Comparison of ENCODE assay signal across 8 cellular contexts in the genomic region with DNA sequence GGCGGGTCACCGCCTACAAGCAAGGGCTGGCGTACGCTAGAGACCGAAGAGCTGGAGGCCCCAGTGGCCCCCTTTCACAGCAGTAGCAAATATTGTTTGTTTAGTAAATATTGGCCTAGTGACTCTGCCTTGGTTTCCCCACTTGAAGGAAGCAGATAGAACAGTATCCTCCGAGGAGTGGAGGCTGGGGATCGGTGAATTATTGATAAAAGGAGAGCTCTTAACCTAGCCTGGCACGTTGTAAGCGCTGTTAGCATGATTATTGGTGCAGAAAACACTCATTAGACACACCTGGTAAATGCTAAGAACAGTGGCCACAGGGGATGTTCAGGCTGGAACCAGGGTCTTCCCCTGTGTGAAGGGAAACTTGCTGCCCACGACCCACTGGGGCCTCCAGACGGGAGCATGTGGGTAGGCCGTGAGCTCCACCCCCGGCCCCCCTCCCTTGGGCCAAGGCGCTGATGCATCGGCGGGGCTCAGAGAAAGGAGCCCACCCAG. TPM values are rescaled to one million over a fixed set of nuclear protein-coding genes. Genes with fewer than 3 reads are reported as not detected.
DNase-seq lines count a peak whose midpoint lies in the region; ATAC-seq and TF ChIP-seq lines count a peak whose summit lies in the region.

No MANE protein-coding gene starts in this region.

- CTCF ChIA-PET in MCF 10A (lab: Yijun Ruan, JAX) = interaction anchor here (0.6 to 1.6 kb wide), 10 partner anchors 10 to 756 kb away, joined by 3 to 10 read pairs (median 4); no protein-coding TSS in a partner anchor

- H3K9me3 Mint-ChIP-seq in MCF 10A (ENCODE audit: unreplicated experiment) (no peaks in the 10 kb centered on the region), type B pancreatic cell (no peaks in the 10 kb centered on the region)

- TF ChIP-seq POLR2A in lower leg skin (IDR thresholded peaks at IDR 0.05) = no peak

- ATAC-seq in HG03565 (IDR thresholded peaks at IDR 0.05; ENCODE audit: unreplicated experiment) (peak; percentile 6), omental fat pad (ENCODE audit: low FRiP score) (no peak)

- H3K4me1 Mint-ChIP-seq in MCF 10A (ENCODE audit: insufficient read depth, unreplicated experiment) = peaks cover 11% of the 10 kb centered on the region
- peaks cover 21% of the 10 kb centered on the region for H3K4me1 Mint-ChIP-seq in type B pancreatic cell (ENCODE audit: unreplicated experiment)

- H3K36me3 Mint-ChIP-seq in MCF 10A (ENCODE audit: insufficient read depth, unreplicated experiment) (peaks cover 55% of the 10 kb centered on the region), type B pancreatic cell (peaks cover 20% of the 10 kb centered on the region)

- peak; percentile 52 for DNase-seq in NCI-H1105 treated with DMSO at 0.1 percent for 48 hours (lab: John Stamatoyannopoulos, UW)
- no peak for DNase-seq in NCI-H1105 (lab: John Stamatoyannopoulos, UW)
- no peak for DNase-seq in MCF 10A (ENCODE audit: unreplicated experiment)
- DNase-seq in lower leg skin (ENCODE audit: low spot score in 2 of 2) = no peak
- no peak for DNase-seq in type B pancreatic cell (ENCODE audit: extremely low spot score, unreplicated experiment)
- DNase-seq in NCI-H1694 (lab: John Stamatoyannopoulos, UW) = no peak
- DNase-seq in omental fat pad (ENCODE audit: low spot score) = no peak

- intact Hi-C loops in MCF 10A (cut with micrococcal nuclease) = loop anchor here (10.0 kb wide), 1 partner anchor 82 kb away; no protein-coding TSS in a partner anchor
- intact Hi-C loops in lower leg skin (cut with DNase I; ENCODE audit: low total_unique reads) = loop anchor here (10.0 kb wide), 1 partner anchor 702 kb away; no protein-coding TSS in a partner anchor

- TF ChIP-seq CTCF in MCF 10A (IDR thresholded peaks at IDR 0.05; ENCODE audit: unreplicated experiment) (no peak), lower leg skin (IDR thresholded peaks at IDR 0.05) (no peak), type B pancreatic cell (conservative IDR thresholded peaks at IDR 0.05) (no peak), omental fat pad (IDR thresholded peaks at IDR 0.05) (no peak)

- BruUV-seq in MCF 10A (replicated peaks; lab: Mats Ljungman, UMichigan) = TSS peak; percentile 48

- H3K27me3 Mint-ChIP-seq in MCF 10A (ENCODE audit: insufficient read depth, unreplicated experiment) (no peaks in the 10 kb centered on the region), type B pancreatic cell (peaks cover 25% of the 10 kb centered on the region)

- peak overlapping the region; percentile 92 for H3K27ac Mint-ChIP-seq in MCF 10A (ENCODE audit: low read depth, unreplicated experiment)
- peak overlapping the region; percentile 100 for H3K27ac Mint-ChIP-seq in type B pancreatic cell

- H3K4me3 Mint-ChIP-seq in MCF 10A (ENCODE audit: unreplicated experiment) = peak overlapping the region; percentile 82
- H3K4me3 Mint-ChIP-seq in type B pancreatic cell = peak overlapping the region; percentile 99

- peak overlapping the region; percentile 57 for H3K4me3 ChIP-seq in lower leg skin (ENCODE audit: low read depth, poor library complexity, severe bottlenecking)

- POLR2A ChIA-PET in MCF 10A (lab: Yijun Ruan, JAX) = interaction anchor here (0.5 to 2.2 kb wide), 35 partner anchors 13 to 706 kb away, joined by 3 to 101 read pairs (median 3); partner anchors contain the start of genes DNASE2, FARSA, JUNB and NACC1

- WGBS in lower leg skin, 2 donors = 0 to 1% methylated on average over 16 of the region's 16 CpGs

RNA-seq across cellular contexts. Expression of gene IER2, which starts 2.2 kb away (rescaled TPM):
- total RNA-seq in MCF 10A (2022) (63.0 and 92.3 TPM in 2 replicates), lower leg skin (100 to 1,000 TPM; 118 to 146 (median 130) TPM), type B pancreatic cell (ENCODE audit: low replicate concordance) (103 and 322 TPM in 2 replicates), omental fat pad (100 to 1,000 TPM; 110 to 253 (median 210) TPM)

RNA-seq across cellular contexts. Expression of gene STX10, which starts 2.2 kb away (rescaled TPM):
- total RNA-seq in MCF 10A (2022) (35.2 and 37.9 TPM in 2 replicates), lower leg skin (100 to 1,000 TPM in 1 of 4 donors, 10 to 100 TPM in 3; 67.8 to 110 (median 78.0) TPM), type B pancreatic cell (ENCODE audit: low replicate concordance) (45.2 and 46.8 TPM in 2 replicates), omental fat pad (10 to 100 TPM; 41.0 to 97.6 (median 53.9) TPM)

RNA-seq across cellular contexts. Expression of gene NACC1, which starts 34.3 kb away (rescaled TPM):
- 55.9 and 67.3 TPM in 2 replicates for total RNA-seq in MCF 10A (2022)
- 10 to 100 TPM; 21.4 to 46.1 (median 39.8) TPM for total RNA-seq in lower leg skin
- 66.8 and 77.9 TPM in 2 replicates for total RNA-seq in type B pancreatic cell (ENCODE audit: low replicate concordance)
- 10 to 100 TPM; 12.0 to 44.7 (median 23.0) TPM for total RNA-seq in omental fat pad

RNA-seq across cellular contexts. Expression of gene TRMT1, which starts 35.9 kb away (rescaled TPM):
- total RNA-seq in MCF 10A (2022) (47.5 and 63.2 TPM in 2 replicates), lower leg skin (10 to 100 TPM; 17.7 to 60.4 (median 32.7) TPM), type B pancreatic cell (ENCODE audit: low replicate concordance) (48.1 and 69.7 TPM in 2 replicates), omental fat pad (10 to 100 TPM; 27.0 to 70.5 (median 39.2) TPM)

RNA-seq across cellular contexts. Expression of gene LYL1, which starts 49.7 kb away (rescaled TPM):
- total RNA-seq in MCF 10A (2022) = not detected in 2 replicates
- 1 to 10 TPM; 4.9 to 8.3 (median 7.0) TPM for total RNA-seq in lower leg skin
- total RNA-seq in type B pancreatic cell (ENCODE audit: low replicate concordance) = 0.19 TPM in 1 of 2 replicates, not detected in the other
- 10 to 100 TPM in 3 of 4 donors, 1 to 10 TPM in 1; 5.5 to 29.9 (median 20.5) TPM for total RNA-seq in omental fat pad
